In genomic region chrX:24464498-24464835, GRCh38 we compare ENCODE assay signal across 8 cellular contexts. TPM values are rescaled to one million over a fixed set of nuclear protein-coding genes. Genes with fewer than 3 reads are reported as not detected.
DNase-seq lines count a peak whose midpoint lies in the region; ATAC-seq and TF ChIP-seq lines count a peak whose summit lies in the region.

No MANE protein-coding gene starts in this region.

- peak overlapping the region; percentile 94 for H3K27ac Mint-ChIP-seq in activated CD4-positive, alpha-beta T cell treated with anti-CD3 and anti-CD28 coated beads, Interleukin-2, amount 10 ng/mL, durations not matched to agents 7 days and 5 days

- H3K4me3 ChIP-seq in liver (ENCODE audit: low read depth in 1 of 3, low read length in 3 of 3) (peak overlapping the region; percentile 30 to 63 (median 59)), thoracic aorta (peak overlapping the region; percentile 91)

- POLR2A ChIA-PET in activated CD4-positive, alpha-beta T cell treated with anti-CD3 and anti-CD28 coated beads, Interleukin-2, amount 10 ng/mL, durations not matched to agents 7 days and 5 days (lab: Charles Lee): no interaction called here

- peaks cover 38% of the 10 kb centered on the region for H3K4me1 Mint-ChIP-seq in activated CD4-positive, alpha-beta T cell treated with anti-CD3 and anti-CD28 coated beads, Interleukin-2, amount 10 ng/mL, durations not matched to agents 7 days and 5 days

- CTCF ChIA-PET in activated CD4-positive, alpha-beta T cell treated with anti-CD3 and anti-CD28 coated beads, Interleukin-2, amount 10 ng/mL, durations not matched to agents 7 days and 5 days (lab: Charles Lee): no interaction called here

- TF ChIP-seq CTCF in liver (IDR thresholded peaks at IDR 0.05; ENCODE audit: low read depth, low read length, missing input control) (no peak), thoracic aorta (IDR thresholded peaks at IDR 0.05) (no peak)

- no peaks in the 10 kb centered on the region for H3K27me3 ChIP-seq in liver (ENCODE audit: control insufficient read depth in 4 of 4, insufficient read depth in 4 of 4, low read length in 3 of 4)
- H3K27me3 ChIP-seq in thoracic aorta (replicated peaks; ENCODE audit: insufficient read depth): no peaks in the 10 kb centered on the region

- H3K4me3 Mint-ChIP-seq in activated CD4-positive, alpha-beta T cell treated with anti-CD3 and anti-CD28 coated beads, Interleukin-2, amount 10 ng/mL, durations not matched to agents 7 days and 5 days: peak overlapping the region; percentile 80

- DNase-seq in activated CD4-positive, alpha-beta T cell treated with anti-CD3 and anti-CD28 coated beads, Interleukin-2, amount 10 ng/mL, durations not matched to agents 7 days and 5 days: no peak
- no peak for DNase-seq in activated CD4-positive, alpha-beta T cell treated with anti-CD3 and anti-CD28 coated beads for 1 hour
- DNase-seq in thoracic aorta (ENCODE audit: low spot score): no peak

- no peak for ATAC-seq in thoracic aorta (ENCODE audit: insufficient number of reproducible peaks, low FRiP score, low read depth)
- no peak for ATAC-seq in GM21526 (IDR thresholded peaks at IDR 0.05; ENCODE audit: low FRiP score, unreplicated experiment)
- ATAC-seq in HG02973 (IDR thresholded peaks at IDR 0.05; ENCODE audit: unreplicated experiment): no peak
- ATAC-seq in GM19455 (IDR thresholded peaks at IDR 0.05; ENCODE audit: unreplicated experiment): no peak

- peak overlapping the region in 1 of 2 donors; percentile 72 for H3K9ac ChIP-seq in liver (ENCODE audit: low read depth in 1 of 2, low read length in 2 of 2)

- no peaks in the 10 kb centered on the region for H3K36me3 ChIP-seq in liver (ENCODE audit: control insufficient read depth in 4 of 4, insufficient read depth in 3 of 4, low read depth in 1 of 4, low read length in 3 of 4)
- H3K36me3 ChIP-seq in thoracic aorta: no peaks in the 10 kb centered on the region

- H3K9me3 Mint-ChIP-seq in activated CD4-positive, alpha-beta T cell treated with anti-CD3 and anti-CD28 coated beads, Interleukin-2, amount 10 ng/mL, durations not matched to agents 7 days and 5 days: no peaks in the 10 kb centered on the region

- H3K4me1 ChIP-seq in liver (ENCODE audit: control insufficient read depth in 4 of 4, insufficient read depth in 4 of 4, low read length in 3 of 4) (peaks cover 3 to 9% (median 4%) of the 10 kb centered on the region in 4 donors), thoracic aorta (ENCODE audit: control insufficient read depth in 1 of 2, low read depth in 2 of 2) (peaks cover 0 to 10% of the 10 kb centered on the region in 2 donors)

- peaks cover 4% of the 10 kb centered on the region for H3K36me3 Mint-ChIP-seq in activated CD4-positive, alpha-beta T cell treated with anti-CD3 and anti-CD28 coated beads, Interleukin-2, amount 10 ng/mL, durations not matched to agents 7 days and 5 days (ENCODE audit: low read depth)

- H3K27ac ChIP-seq in angular gyrus (ENCODE audit: low read depth, low read length) (peak overlapping the region; percentile 50), liver (ENCODE audit: low read depth in 1 of 2, low read length in 2 of 2) (peak overlapping the region; percentile 66 to 86), thoracic aorta (peak overlapping the region; percentile 72 to 93)

- 0% methylated on average over 5 of the region's 5 CpGs for WGBS in liver

- no peaks in the 10 kb centered on the region for H3K27me3 Mint-ChIP-seq in activated CD4-positive, alpha-beta T cell treated with anti-CD3 and anti-CD28 coated beads, Interleukin-2, amount 10 ng/mL, durations not matched to agents 7 days and 5 days

- H3K9me3 ChIP-seq in liver (ENCODE audit: control insufficient read depth in 4 of 4, low read length in 3 of 4) (no peaks in the 10 kb centered on the region), thoracic aorta (no peaks in the 10 kb centered on the region)

- TF ChIP-seq RAD21 in liver (IDR thresholded peaks at IDR 0.05): no peak

TF ChIP-seq in liver, 16 proteins besides CTCF, POLR2A, EP300 and RAD21:
- TF ChIP-seq RXRA (IDR thresholded peaks at IDR 0.05) (peak in 1 of 2 donors; percentile 20), HNF4A (conservative IDR thresholded peaks at IDR 0.05) (no peak)

RNA-seq across cellular contexts. Expression of gene PDK3, which starts 0.6 kb away (rescaled TPM):
- total RNA-seq in activated CD4-positive, alpha-beta T cell treated with anti-CD3 and anti-CD28 coated beads, Interleukin-2, amount 10 ng/mL, durations not matched to agents 7 days and 5 days: 10 to 100 TPM; 28.2 to 31.4 TPM
- total RNA-seq in liver (10 to 100 TPM; 13.5 to 14.0 TPM), thoracic aorta (100 to 1,000 TPM; 116 to 118 TPM)
- polyA plus RNA-seq in liver: 10 to 100 TPM in 1 of 2 donors, 1 to 10 TPM in 1; 6.0 to 13.6 TPM
